1 cellular context compared by ENCODE assay signal in genomic region chr3:4980229-4981159, GRCh38.
TF ChIP-seq lines count a peak whose summit lies in the region.

No MANE protein-coding gene starts in this region.

TF ChIP-seq in K562, 482 proteins besides CTCF, POLR2A, EP300 and RAD21 (continued from another document and continues in another):
- TF ChIP-seq CHD7 (IDR thresholded peaks at IDR 0.05; ENCODE audit: low read depth, low read length) (peak; percentile 35), E2F4 (CRISPR knock-in tag; IDR thresholded peaks at IDR 0.05; ENCODE audit: low read depth) (peak; percentile 61; the same call in 1 of the 2 replicates), SP1 (CRISPR knock-in tag; IDR thresholded peaks at IDR 0.05) (peak; percentile 93), ETS1 (conservative IDR thresholded peaks at IDR 0.05; ENCODE audit: control insufficient read depth, low read depth, low read length) (0 out of 2 replicates have a peak, but pooled peaks have one; percentile 74), HDAC1 (IDR thresholded peaks at IDR 0.05) (0 out of 4 replicates have a peak, but pooled peaks of 1 of the 2 experiments have one; percentile 58), GABPB1 (CRISPR knock-in tag; IDR thresholded peaks at IDR 0.05) (peak; percentile 68), ETV5 (CRISPR knock-in tag; IDR thresholded peaks at IDR 0.05; ENCODE audit: low read depth) (no peak), THAP7 (CRISPR knock-in tag; IDR thresholded peaks at IDR 0.05) (no peak; the same call in 1 of the 2 replicates), ZNF311 (CRISPR knock-in tag; IDR thresholded peaks at IDR 0.05) (no peak; the same call in 1 of the 2 replicates), ARID3A (IDR thresholded peaks at IDR 0.05; ENCODE audit: borderline replicate concordance, low read depth, low read length) (no peak), MED1 (CRISPR knock-in tag; IDR thresholded peaks at IDR 0.05; ENCODE audit: borderline replicate concordance) (no peak), ZSCAN29 (IDR thresholded peaks at IDR 0.05) (no peak; the same call in 1 of the 2 replicates), CBFA2T2 (conservative IDR thresholded peaks at IDR 0.05) (no peak), EWSR1 (IDR thresholded peaks at IDR 0.05; ENCODE audit: borderline replicate concordance, low read depth, partially characterized antibody) (no peak), E2F3 (CRISPR knock-in tag; IDR thresholded peaks at IDR 0.05) (no peak; the same call in 1 of the 2 replicates), ZNF24 (IDR thresholded peaks at IDR 0.05) (peak; percentile 52; the same call in 1 of the 2 replicates), BRF1 (IDR thresholded peaks at IDR 0.05; ENCODE audit: borderline replicate concordance, extremely low read depth, insufficient read length) (no peak), CREB3L1 (IDR thresholded peaks at IDR 0.05; ENCODE audit: borderline replicate concordance, low read depth) (no peak), DPF2 (IDR thresholded peaks at IDR 0.05) (peak; percentile 86), PATZ1 (CRISPR knock-in tag; IDR thresholded peaks at IDR 0.05; ENCODE audit: borderline replicate concordance) (peak; percentile 57), RFX7 (CRISPR knock-in tag; IDR thresholded peaks at IDR 0.05) (no peak), ZNF655 (CRISPR knock-in tag; IDR thresholded peaks at IDR 0.05) (no peak), PKNOX1 (IDR thresholded peaks at IDR 0.05) (no peak), BCLAF1 (IDR thresholded peaks at IDR 0.05; ENCODE audit: borderline replicate concordance in 1 of 2, control insufficient read depth in 1 of 2, low read depth in 2 of 2, low read length in 1 of 2) (no peak), SRF (CRISPR knock-in tag; IDR thresholded peaks at IDR 0.05) (peak in 1 of 2 experiments; percentile 86; a peak in 2 of 4 replicates)
